In genomic region chr2:70958759-70959158, GRCh38 we compare ENCODE assay signal across 30 cellular contexts. TPM values are rescaled to one million over a fixed set of nuclear protein-coding genes. Genes with fewer than 3 reads are reported as not detected.
A peak's percentile ranks its signal among the peaks of the same experiment; 100 is the strongest.
DNase-seq lines count a peak whose midpoint lies in the region; ATAC-seq and TF ChIP-seq lines count a peak whose summit lies in the region.
"Had no signal": no experiment of that assay in that cellular context is flagged by ENCODE, and none has a peak within 500 bp of the region (broad histone marks: within the 10 kb centered on the region; RNA-seq: fewer than 3 reads in every experiment).

No MANE protein-coding gene starts in this region.

- no peak overlapping the region for H3K27ac Mint-ChIP-seq in activated B cell treated with CpG ODN at 0.5 μM for 24 hours
- H3K27ac Mint-ChIP-seq: activated CD4-positive, alpha-beta T cell treated with anti-CD3 and anti-CD28 coated beads for 36 hours; activated naive CD4-positive, alpha-beta T cell treated with anti-CD3 and anti-CD28 coated beads, Interleukin-2, amount 50 U/mL, for 24 hours; brain; IgD-negative memory B cell; nephron progenitor cell had no signal

- POLR2A ChIA-PET in activated B cell treated with CpG ODN at 0.5 μM for 24 hours (lab: Charles Lee): no interaction called here

- 95 to 97% methylated on average over 6 of the region's 6 CpGs for WGBS in lung, 2 donors

- H3K9me3 ChIP-seq in lung (ENCODE audit: control insufficient read depth in 2 of 2, insufficient read depth in 1 of 2, low read length in 1 of 2) (no peaks in the 10 kb centered on the region), tibial artery (no peaks in the 10 kb centered on the region)
- H3K9me3 ChIP-seq: heart right ventricle, lower lobe of right lung, mucosa of descending colon, ovary, tibial nerve had no signal

- H3K4me1 ChIP-seq in lung (ENCODE audit: control insufficient read depth in 2 of 2, insufficient read depth in 2 of 2, low read length in 2 of 2) (peaks cover 0 to 3% of the 10 kb centered on the region in 2 donors), tibial artery (no peaks in the 10 kb centered on the region)
- H3K4me1 ChIP-seq: heart right ventricle, lower lobe of right lung, tibial nerve had no signal

- CTCF ChIA-PET in activated B cell treated with CpG ODN at 0.5 μM for 24 hours (lab: Charles Lee): no interaction called here

- TF ChIP-seq CTCF in activated B cell treated with CpG ODN at 0.5 μM for 24 hours (IDR thresholded peaks at IDR 0.05) (no peak), lung (IDR thresholded peaks at IDR 0.05; ENCODE audit: control extremely low read depth, extremely low read depth) (no peak), tibial artery (IDR thresholded peaks at IDR 0.05) (no peak)

- H3K9me3 Mint-ChIP-seq in activated B cell treated with CpG ODN at 0.5 μM for 24 hours: no peaks in the 10 kb centered on the region
- H3K9me3 Mint-ChIP-seq: activated naive CD4-positive, alpha-beta T cell treated with anti-CD3 and anti-CD28 coated beads, Interleukin-2, amount 50 U/mL, for 24 hours; brain; IgD-negative memory B cell; nephron progenitor cell; stimulated activated naive CD8-positive, alpha-beta T cell treated with anti-CD3 and anti-CD28 coated beads, Interleukin-15, amount 100 ng/mL, for 72 hours had no signal

- H3K4me3 ChIP-seq in lung (no peak overlapping the region), tibial artery (no peak overlapping the region)
- H3K4me3 ChIP-seq: heart right ventricle, lower lobe of right lung, mucosa of descending colon, ovary, tibial nerve had no signal

- no peak overlapping the region for H3K4me3 Mint-ChIP-seq in activated B cell treated with CpG ODN at 0.5 μM for 24 hours
- H3K4me3 Mint-ChIP-seq: activated CD4-positive, alpha-beta T cell treated with anti-CD3 and anti-CD28 coated beads for 36 hours; activated naive CD4-positive, alpha-beta T cell treated with anti-CD3 and anti-CD28 coated beads, Interleukin-2, amount 50 U/mL, for 24 hours; brain; nephron progenitor cell; stimulated activated naive CD8-positive, alpha-beta T cell treated with anti-CD3 and anti-CD28 coated beads, Interleukin-15, amount 100 ng/mL, for 72 hours had no signal

- H3K27ac ChIP-seq in lung (ENCODE audit: low read depth in 1 of 2, low read length in 1 of 2): no peak overlapping the region
- H3K27ac ChIP-seq in tibial artery: no peak overlapping the region
- H3K27ac ChIP-seq: heart right ventricle, lower lobe of right lung, ovary, tibial nerve had no signal

- intact Hi-C loops in activated B cell treated with CpG ODN at 0.5 μM for 24 hours (cut with micrococcal nuclease) (no loop called here), tibial artery (cut with DNase I; ENCODE audit: low total_unique reads) (no loop called here)

- no peak for ATAC-seq in activated B cell treated with CpG ODN at 0.5 μM for 24 hours (ENCODE audit: low read depth)
- ATAC-seq in lung (ENCODE audit: insufficient read depth, low FRiP score): no peak
- ATAC-seq in GM21576 (IDR thresholded peaks at IDR 0.05; ENCODE audit: unreplicated experiment): no peak
- ATAC-seq: heart right ventricle; lower lobe of right lung; mucosa of descending colon; stimulated activated naive CD8-positive, alpha-beta T cell treated with anti-CD3 and anti-CD28 coated beads, Interleukin-15, amount 100 ng/mL, for 72 hours had no signal

- H3K36me3 ChIP-seq in lung (ENCODE audit: control insufficient read depth in 2 of 2, insufficient read depth in 2 of 2, low read length in 2 of 2): no peaks in the 10 kb centered on the region
- H3K36me3 ChIP-seq in tibial artery: no peaks in the 10 kb centered on the region
- H3K36me3 ChIP-seq: heart right ventricle, lower lobe of right lung, ovary, tibial nerve had no signal

- H3K27me3 Mint-ChIP-seq in activated B cell treated with CpG ODN at 0.5 μM for 24 hours: peaks cover 42% of the 10 kb centered on the region

- DNase-seq in activated effector memory CD4-positive, alpha-beta T cell treated with anti-CD3 and anti-CD28 coated beads, Interleukin-2, amount 50 U/mL, for 16 hours: peak; percentile 42
- DNase-seq in activated effector memory CD4-positive, alpha-beta T cell treated with Interleukin-2 at 50 U/mL for 16 hours: no peak
- DNase-seq in activated B cell treated with CpG ODN at 0.5 μM for 24 hours (peak; percentile 5), lung (ENCODE audit: low spot score) (peak; percentile 25), tibial artery (peak; percentile 9 to 42), DMS53 treated with DMSO at 0.1 percent for 48 hours (lab: John Stamatoyannopoulos, UW; ENCODE audit: unreplicated experiment) (no peak), NCI-H510A (lab: John Stamatoyannopoulos, UW) (no peak)
- DNase-seq: ACHN; activated CD4-positive, alpha-beta T cell treated with anti-CD3 and anti-CD28 coated beads for 36 hours; amniotic stem cell; heart right ventricle; lower lobe of right lung; NCI-H146; NCI-H774; nephron progenitor cell; retina; SHP77 treated with DMSO at 0.1 percent for 48 hours; small intestine; stimulated activated CD4-positive, alpha-beta T cell treated with anti-CD3 and anti-CD28 coated beads, Interleukin-1b, Interleukin-23, amount 100 ng/mL, for 48 hours had no signal

- peaks cover 3% of the 10 kb centered on the region for H3K4me1 Mint-ChIP-seq in activated B cell treated with CpG ODN at 0.5 μM for 24 hours
- H3K4me1 Mint-ChIP-seq: activated CD4-positive, alpha-beta T cell treated with anti-CD3 and anti-CD28 coated beads for 36 hours; brain; nephron progenitor cell had no signal

- no peaks in the 10 kb centered on the region for H3K36me3 Mint-ChIP-seq in activated B cell treated with CpG ODN at 0.5 μM for 24 hours (ENCODE audit: low read depth)
- H3K36me3 Mint-ChIP-seq: activated naive CD4-positive, alpha-beta T cell treated with anti-CD3 and anti-CD28 coated beads, Interleukin-2, amount 50 U/mL, for 24 hours; brain had no signal

- no peaks in the 10 kb centered on the region for H3K27me3 ChIP-seq in lung (ENCODE audit: control insufficient read depth, insufficient read depth)
- H3K27me3 ChIP-seq in tibial artery: peaks cover 0 to 35% of the 10 kb centered on the region in 2 donors
- H3K27me3 ChIP-seq: ovary had no signal

RNA-seq across cellular contexts. Expression of gene ANKRD53, which starts 19.7 kb away (rescaled TPM):
- total RNA-seq in activated B cell treated with CpG ODN at 0.5 μM for 24 hours: 0.71 and 2.5 TPM in 2 replicates
- total RNA-seq in lung: 1 to 10 TPM in 1 of 2 donors, under 1 TPM in 1; 0.82 to 2.5 TPM
- under 1 TPM; 0.63 to 0.69 TPM for polyA plus RNA-seq in lung
- polyA plus RNA-seq: IgD-negative memory B cell had no signal

RNA-seq across cellular contexts. Expression of gene ATP6V1B1, which starts 23.1 kb away (rescaled TPM):
- total RNA-seq in activated B cell treated with CpG ODN at 0.5 μM for 24 hours (not detected in 2 replicates), lung (1 to 10 TPM; 1.4 to 5.9 TPM)
- 1 to 10 TPM in 1 of 2 donors, under 1 TPM in 1; 0.33 to 2.2 TPM for polyA plus RNA-seq in lung
- total RNA-seq: activated CD4-positive, alpha-beta T cell treated with anti-CD3 and anti-CD28 coated beads for 36 hours; cerebellum; frontal cortex; kidney epithelial cell; mucosa of descending colon had no signal
- polyA plus RNA-seq: IgD-negative memory B cell had no signal

RNA-seq across cellular contexts. Expression of gene TEX261, which starts 35.9 kb away (rescaled TPM):
- total RNA-seq in activated B cell treated with CpG ODN at 0.5 μM for 24 hours (46.8 and 54.1 TPM in 2 replicates), lung (10 to 100 TPM; 23.0 to 55.8 TPM)
- 10 to 100 TPM; 31.8 to 36.9 TPM for polyA plus RNA-seq in lung

RNA-seq across cellular contexts. Expression of gene VAX2, which starts 58.4 kb away (rescaled TPM):
- not detected in 2 replicates for total RNA-seq in activated B cell treated with CpG ODN at 0.5 μM for 24 hours
- 1 to 10 TPM in 1 of 2 donors, under 1 TPM in 1; 0.97 to 1.4 TPM for total RNA-seq in lung
- 1 to 10 TPM in 1 of 2 donors, under 1 TPM in 1; 0.32 to 1.4 TPM for polyA plus RNA-seq in lung
- total RNA-seq: activated CD4-positive, alpha-beta T cell treated with anti-CD3 and anti-CD28 coated beads for 36 hours; frontal cortex; kidney epithelial cell; lower lobe of right lung had no signal
- polyA plus RNA-seq: IgD-negative memory B cell had no signal

Comparison
In these comparisons a context has a peak if more than half of its experiments do, and no peak if none do; other contexts are left out.
1. DNase-seq: peak in activated effector memory CD4-positive, alpha-beta T cell treated with anti-CD3 and anti-CD28 coated beads, Interleukin-2, amount 50 U/mL, for 16 hours (single experiment), activated B cell treated with CpG ODN at 0.5 μM for 24 hours (single experiment), lung (single experiment) and tibial artery (2 of 2); none in activated effector memory CD4-positive, alpha-beta T cell treated with Interleukin-2 at 50 U/mL for 16 hours (single experiment), DMS53 treated with DMSO at 0.1 percent for 48 hours (single experiment) and NCI-H510A (single experiment).